1 cellular context compared by ENCODE assay signal in the genomic region with DNA sequence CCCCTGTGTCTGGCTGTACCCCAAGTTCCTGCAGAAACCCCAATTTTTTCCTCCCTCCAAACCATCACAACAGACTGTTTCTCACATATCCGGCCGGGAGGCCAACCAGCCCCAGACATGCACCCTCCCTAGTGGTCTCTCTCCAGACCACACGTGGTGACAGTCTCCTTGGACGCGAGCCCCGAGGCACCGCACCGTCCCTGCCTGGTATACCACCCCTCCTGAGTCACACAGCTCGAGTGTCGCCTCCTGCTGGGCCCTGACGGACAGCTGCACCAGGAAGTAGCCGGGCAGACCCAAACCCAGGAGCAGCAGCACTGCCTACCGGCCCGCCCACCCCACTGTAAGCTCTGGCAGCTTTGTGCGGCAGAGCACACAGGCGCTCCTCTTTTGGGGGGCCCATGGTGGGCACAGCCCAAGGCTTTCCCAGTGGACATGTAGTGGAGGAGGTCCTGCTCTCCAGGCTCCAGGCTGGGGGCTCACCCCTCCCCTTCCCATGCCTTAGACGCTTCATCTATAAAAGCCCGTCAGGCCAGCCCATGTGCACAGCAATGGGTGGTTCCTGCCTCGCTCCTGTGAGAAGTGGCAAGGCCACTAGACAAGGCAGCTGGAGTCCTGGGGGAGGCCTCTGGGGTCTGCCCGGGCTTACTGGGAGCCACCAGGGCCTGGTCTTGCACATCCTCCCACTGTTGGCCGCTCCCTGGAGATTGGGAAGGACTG.
TF ChIP-seq lines count a peak whose summit lies in the region.

No MANE protein-coding gene starts in this region.

TF ChIP-seq in GM23338, 12 proteins besides CTCF, POLR2A, EP300 and RAD21 (continued from another document):
- TF ChIP-seq, protein P1, sequence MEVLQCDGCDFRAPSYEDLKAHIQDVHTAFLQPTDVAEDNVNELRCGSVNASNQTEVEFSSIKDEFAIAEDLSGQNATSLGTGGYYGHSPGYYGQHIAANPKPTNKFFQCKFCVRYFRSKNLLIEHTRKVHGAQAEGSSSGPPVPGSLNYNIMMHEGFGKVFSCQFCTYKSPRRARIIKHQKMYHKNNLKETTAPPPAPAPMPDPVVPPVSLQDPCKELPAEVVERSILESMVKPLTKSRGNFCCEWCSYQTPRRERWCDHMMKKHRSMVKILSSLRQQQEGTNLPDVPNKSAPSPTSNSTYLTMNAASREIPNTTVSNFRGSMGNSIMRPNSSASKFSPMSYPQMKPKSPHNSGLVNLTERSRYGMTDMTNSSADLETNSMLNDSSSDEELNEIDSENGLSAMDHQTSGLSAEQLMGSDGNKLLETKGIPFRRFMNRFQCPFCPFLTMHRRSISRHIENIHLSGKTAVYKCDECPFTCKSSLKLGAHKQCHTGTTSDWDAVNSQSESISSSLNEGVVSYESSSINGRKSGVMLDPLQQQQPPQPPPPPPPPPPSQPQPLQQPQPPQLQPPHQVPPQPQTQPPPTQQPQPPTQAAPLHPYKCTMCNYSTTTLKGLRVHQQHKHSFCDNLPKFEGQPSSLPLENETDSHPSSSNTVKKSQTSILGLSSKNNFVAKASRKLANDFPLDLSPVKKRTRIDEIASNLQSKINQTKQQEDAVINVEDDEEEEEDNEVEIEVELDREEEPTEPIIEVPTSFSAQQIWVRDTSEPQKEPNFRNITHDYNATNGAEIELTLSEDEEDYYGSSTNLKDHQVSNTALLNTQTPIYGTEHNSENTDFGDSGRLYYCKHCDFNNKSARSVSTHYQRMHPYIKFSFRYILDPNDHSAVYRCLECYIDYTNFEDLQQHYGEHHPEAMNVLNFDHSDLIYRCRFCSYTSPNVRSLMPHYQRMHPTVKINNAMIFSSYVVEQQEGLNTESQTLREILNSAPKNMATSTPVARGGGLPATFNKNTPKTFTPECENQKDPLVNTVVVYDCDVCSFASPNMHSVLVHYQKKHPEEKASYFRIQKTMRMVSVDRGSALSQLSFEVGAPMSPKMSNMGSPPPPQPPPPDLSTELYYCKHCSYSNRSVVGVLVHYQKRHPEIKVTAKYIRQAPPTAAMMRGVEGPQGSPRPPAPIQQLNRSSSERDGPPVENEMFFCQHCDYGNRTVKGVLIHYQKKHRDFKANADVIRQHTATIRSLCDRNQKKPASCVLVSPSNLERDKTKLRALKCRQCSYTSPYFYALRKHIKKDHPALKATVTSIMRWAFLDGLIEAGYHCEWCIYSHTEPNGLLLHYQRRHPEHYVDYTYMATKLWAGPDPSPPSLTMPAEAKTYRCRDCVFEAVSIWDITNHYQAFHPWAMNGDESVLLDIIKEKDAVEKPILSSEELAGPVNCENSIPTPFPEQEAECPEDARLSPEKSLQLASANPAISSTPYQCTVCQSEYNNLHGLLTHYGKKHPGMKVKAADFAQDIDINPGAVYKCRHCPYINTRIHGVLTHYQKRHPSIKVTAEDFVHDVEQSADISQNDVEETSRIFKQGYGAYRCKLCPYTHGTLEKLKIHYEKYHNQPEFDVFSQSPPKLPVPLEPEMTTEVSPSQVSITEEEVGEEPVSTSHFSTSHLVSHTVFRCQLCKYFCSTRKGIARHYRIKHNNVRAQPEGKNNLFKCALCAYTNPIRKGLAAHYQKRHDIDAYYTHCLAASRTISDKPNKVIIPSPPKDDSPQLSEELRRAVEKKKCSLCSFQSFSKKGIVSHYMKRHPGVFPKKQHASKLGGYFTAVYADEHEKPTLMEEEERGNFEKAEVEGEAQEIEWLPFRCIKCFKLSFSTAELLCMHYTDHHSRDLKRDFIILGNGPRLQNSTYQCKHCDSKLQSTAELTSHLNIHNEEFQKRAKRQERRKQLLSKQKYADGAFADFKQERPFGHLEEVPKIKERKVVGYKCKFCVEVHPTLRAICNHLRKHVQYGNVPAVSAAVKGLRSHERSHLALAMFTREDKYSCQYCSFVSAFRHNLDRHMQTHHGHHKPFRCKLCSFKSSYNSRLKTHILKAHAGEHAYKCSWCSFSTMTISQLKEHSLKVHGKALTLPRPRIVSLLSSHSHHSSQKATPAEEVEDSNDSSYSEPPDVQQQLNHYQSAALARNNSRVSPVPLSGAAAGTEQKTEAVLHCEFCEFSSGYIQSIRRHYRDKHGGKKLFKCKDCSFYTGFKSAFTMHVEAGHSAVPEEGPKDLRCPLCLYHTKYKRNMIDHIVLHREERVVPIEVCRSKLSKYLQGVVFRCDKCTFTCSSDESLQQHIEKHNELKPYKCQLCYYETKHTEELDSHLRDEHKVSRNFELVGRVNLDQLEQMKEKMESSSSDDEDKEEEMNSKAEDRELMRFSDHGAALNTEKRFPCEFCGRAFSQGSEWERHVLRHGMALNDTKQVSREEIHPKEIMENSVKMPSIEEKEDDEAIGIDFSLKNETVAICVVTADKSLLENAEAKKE (CRISPR knock-in tag; IDR thresholded peaks at IDR 0.05): no peak
- no peak for TF ChIP-seq JUNB (IDR thresholded peaks at IDR 0.05; ENCODE audit: unreplicated experiment)
- no peak for TF ChIP-seq ZNF114 (CRISPR knock-in tag; IDR thresholded peaks at IDR 0.05)
